8 cellular contexts compared by ENCODE assay signal in genomic region chr1:156591432-156592157, GRCh38. TPM values are rescaled to one million over a fixed set of nuclear protein-coding genes. Genes with fewer than 3 reads are reported as not detected.
DNase-seq lines count a peak whose midpoint lies in the region; ATAC-seq lines count a peak whose summit lies in the region.

Gene NAXE (plus strand): TSS chr1:156591776. CDS start chr1:156591805, 29 bp downstream.

- H3K27ac ChIP-seq in CD4-positive, alpha-beta memory T cell (ENCODE audit: low read depth, low read length) = peak within 1 kb of the TSS; percentile 81

- peaks cover 16% of the 10 kb centered on the region for H3K4me1 ChIP-seq in CD4-positive, alpha-beta memory T cell (ENCODE audit: insufficient read depth, low read length)

- no peaks in the 10 kb centered on the region for H3K9me3 ChIP-seq in CD4-positive, alpha-beta memory T cell (ENCODE audit: control insufficient read depth in 1 of 2, low read length in 2 of 2)

- H3K9me3 Mint-ChIP-seq in CD4-positive, alpha-beta memory T cell = peaks cover 0 to 4% (median 0%) of the 10 kb centered on the region in 8 donors

- peak within 1 kb of the TSS; percentile 89 to 92 (median 90) for H3K4me3 Mint-ChIP-seq in CD4-positive, alpha-beta memory T cell

- H3K27ac Mint-ChIP-seq in CD4-positive, alpha-beta memory T cell = peak within 1 kb of the TSS; percentile 86 to 97 (median 94)

- peak; percentile 66 to 72 (median 67) for DNase-seq in CD4-positive, alpha-beta memory T cell
- peak; percentile 37 for DNase-seq in NOMO-1 treated with DMSO at 0.1 percent for 48 hours (lab: John Stamatoyannopoulos, UW; ENCODE audit: unreplicated experiment)
- DNase-seq in activated T-cell treated with anti-CD3 and anti-CD28 coated beads for 24 hours (ENCODE audit: low read depth) = peak; percentile 60
- peak; percentile 79 for DNase-seq in epidermal melanocyte (ENCODE audit: insufficient read length, low spot score)
- peak; percentile 84 for DNase-seq in middle frontal gyrus (ENCODE audit: extremely low spot score, low spot score)
- DNase-seq in stimulated activated CD8-positive, alpha-beta memory T cell treated with anti-CD3 and anti-CD28 coated beads, Interleukin-4, amount 100 ng/mL, for 48 hours = peak; percentile 80

- H3K27me3 ChIP-seq in CD4-positive, alpha-beta memory T cell (ENCODE audit: insufficient read depth, low read length) = no peaks in the 10 kb centered on the region

- POLR2A ChIA-PET in CD4-positive, alpha-beta memory T cell (lab: Charles Lee; ENCODE audit: partially characterized antibody) = interaction anchor here (0.6 to 3.0 kb wide), 16 partner anchors 9 to 136 kb away, joined by 3 to 50 read pairs (median 4); partner anchors contain the start of genes GPATCH4, MEF2D and METTL25B

- ATAC-seq in GM19395 (IDR thresholded peaks at IDR 0.05; ENCODE audit: unreplicated experiment) (peak; percentile 78), HG03565 (IDR thresholded peaks at IDR 0.05; ENCODE audit: unreplicated experiment) (peak; percentile 60)

- H3K36me3 ChIP-seq in CD4-positive, alpha-beta memory T cell (ENCODE audit: insufficient read depth, low read length) = peaks cover 9% of the 10 kb centered on the region

- peak within 1 kb of the TSS; percentile 80 to 95 for H3K4me3 ChIP-seq in CD4-positive, alpha-beta memory T cell (ENCODE audit: low read length in 2 of 2)

- no peaks in the 10 kb centered on the region for H3K27me3 Mint-ChIP-seq in CD4-positive, alpha-beta memory T cell

- peaks cover 13 to 25% (median 21%) of the 10 kb centered on the region in 4 donors for H3K4me1 Mint-ChIP-seq in CD4-positive, alpha-beta memory T cell

- CTCF ChIA-PET in CD4-positive, alpha-beta memory T cell (lab: Charles Lee; ENCODE audit: partially characterized antibody) = interaction anchor here (0.8 to 3.8 kb wide), 13 partner anchors 10 to 205 kb away, joined by 3 to 26 read pairs (median 5); partner anchors contain the start of genes GPATCH4, MEF2D and TTC24

- intact Hi-C loops in CD4-positive, alpha-beta memory T cell (cut with micrococcal nuclease) = loop anchor here (1.0 kb wide), 1 partner anchor 10 kb away; the partner anchor contains the start of gene GPATCH4

- peaks cover 17 to 24% of the 10 kb centered on the region in 2 donors for H3K36me3 Mint-ChIP-seq in CD4-positive, alpha-beta memory T cell

RNA-seq across cellular contexts. Expression of gene NAXE, which starts in this region (rescaled TPM):
- total RNA-seq in CD4-positive, alpha-beta memory T cell = 10 to 100 TPM; 46.7 to 49.5 TPM
- polyA plus RNA-seq in CD4-positive, alpha-beta memory T cell = 100 to 1,000 TPM in 1 of 2 donors, 10 to 100 TPM in 1; 93.3 to 152 TPM

Comparison
In these comparisons a context has a peak if more than half of its experiments do, and no peak if none do; other contexts are left out.
1. Peak in every context shown above with its lines: DNase-seq, ATAC-seq, H3K4me3 ChIP-seq and H3K27ac ChIP-seq.